In the genomic region with DNA sequence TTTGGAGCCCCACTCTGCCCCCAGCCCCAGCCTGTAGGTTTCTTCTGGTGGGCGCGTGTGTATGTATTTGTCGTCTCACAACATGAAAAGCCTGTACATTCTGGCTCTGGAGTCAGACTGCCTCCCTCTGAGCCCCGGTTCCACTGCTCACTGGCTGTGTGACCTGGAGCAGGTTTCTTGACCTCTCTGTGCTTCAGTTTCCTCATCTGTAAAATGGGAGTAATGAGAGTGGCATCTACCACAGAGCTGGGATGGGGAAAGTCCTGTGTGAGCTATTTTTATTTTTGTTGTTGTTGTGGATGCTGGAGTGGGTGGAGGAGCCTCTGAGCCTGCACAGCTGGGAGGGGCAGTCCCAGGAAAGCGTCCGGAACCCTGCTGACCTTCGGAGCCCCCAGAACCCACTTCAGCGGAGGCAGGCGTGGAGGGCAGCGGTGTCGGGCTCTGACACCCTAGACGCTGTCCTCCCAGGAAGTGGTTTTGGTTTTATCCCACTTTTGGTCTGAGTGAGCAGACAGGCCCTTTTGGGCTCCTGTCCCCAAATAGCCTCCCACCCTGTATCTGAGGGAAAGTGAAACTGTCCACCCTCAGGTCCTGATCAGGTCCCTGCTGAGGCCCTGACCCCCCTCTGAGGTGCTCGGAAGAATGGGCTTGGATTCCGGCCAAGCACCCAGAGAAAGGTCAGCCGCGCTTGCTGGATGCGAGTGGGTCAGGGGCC, we compare ENCODE assay signal across 14 cellular contexts.
A peak's percentile ranks its signal among the peaks of the same experiment; 100 is the strongest.
DNase-seq lines count a peak whose midpoint lies in the region; ATAC-seq, FAIRE-seq and TF ChIP-seq lines count a peak whose summit lies in the region.
"Had no signal": no experiment of that assay in that cellular context is flagged by ENCODE, and none has a peak within 500 bp of the region (broad histone marks: within the 10 kb centered on the region; RNA-seq: fewer than 3 reads in every experiment).

No MANE protein-coding gene starts in this region.

- H4K20me1 ChIP-seq in hepatocyte (ENCODE audit: insufficient read depth, poor library complexity, severe bottlenecking) = no peaks in the 10 kb centered on the region

- H3K14ac ChIP-seq in mesenchymal stem cell (ENCODE audit: low read length in 2 of 2) = peak overlapping the region in 1 of 2 experiments; percentile 44

- DNase-seq in GM18507 (ENCODE audit: extremely low spot score, insufficient read length, low read depth) (no peak), Panc1 (ENCODE audit: low read depth, low spot score) (no peak), mesenchymal stem cell (no peak), NCI-H345 (lab: John Stamatoyannopoulos, UW) (no peak), hepatocyte (ENCODE audit: low spot score) (no peak)
- DNase-seq in stimulated activated CD4-positive, alpha-beta T cell treated with anti-CD3 and anti-CD28 coated beads, Interleukin-2, amount 100 ng/mL, for 24 hours = no peak
- DNase-seq: activated CD4-positive, alpha-beta T cell treated with anti-CD3 and anti-CD28 coated beads, Interleukin-2, amount 50 U/mL, for 1 hour; activated naive CD4-positive, alpha-beta T cell treated with Interleukin-2 at 50 U/mL for 16 hours; central memory CD4-positive, alpha-beta T cell; NCI-H1694; stimulated activated CD4-positive, alpha-beta T cell treated with anti-CD3 and anti-CD28 coated beads, Interleukin-4, amount 100 ng/mL, for 1 hour; stomach had no signal

- peak overlapping the region; percentile 15 to 76 for H3K4ac ChIP-seq in mesenchymal stem cell (ENCODE audit: low read depth in 1 of 2, low read length in 2 of 2)

- H3K79me1 ChIP-seq in mesenchymal stem cell (replicated peaks; ENCODE audit: low read length, poor library complexity, severe bottlenecking) = no peaks in the 10 kb centered on the region

- H2BK12ac ChIP-seq in mesenchymal stem cell (ENCODE audit: low read length in 2 of 2) = peak overlapping the region; percentile 45 to 78

- no peaks in the 10 kb centered on the region for H3K9me2 ChIP-seq in hepatocyte (replicated peaks; ENCODE audit: insufficient read depth)

- peak overlapping the region; percentile 52 to 55 for H3K18ac ChIP-seq in mesenchymal stem cell (ENCODE audit: low read depth in 1 of 2, low read length in 2 of 2)

- peak overlapping the region in 1 of 2 experiments; percentile 77 for H3K23ac ChIP-seq in mesenchymal stem cell (ENCODE audit: low read length in 2 of 2)

- H3K36me3 ChIP-seq in Panc1 (ENCODE audit: control insufficient read depth, insufficient read depth, low read length) (no peaks in the 10 kb centered on the region), mesenchymal stem cell (ENCODE audit: control insufficient read depth in 1 of 2, insufficient read depth in 2 of 2, low read depth in 1 of 2, low read length in 2 of 2) (no peaks in the 10 kb centered on the region), hepatocyte (replicated peaks; ENCODE audit: insufficient read depth, low read depth) (no peaks in the 10 kb centered on the region)
- H3K36me3 ChIP-seq: stomach had no signal

- no peak overlapping the region for H3K9ac ChIP-seq in mesenchymal stem cell (ENCODE audit: low read length)

- in situ Hi-C loops in Panc1 (cut with HindIII; ENCODE audit: low pct_unique_long_range_greater_than_20kb, low sequenced_read_pairs) = no loop called here

- no peaks in the 10 kb centered on the region for H3K79me2 ChIP-seq in hepatocyte

- H2AFZ ChIP-seq in mesenchymal stem cell (ENCODE audit: low read depth, low read length) (no peak overlapping the region), hepatocyte (no peak overlapping the region)

- H3K4me2 ChIP-seq in mesenchymal stem cell (ENCODE audit: low read length, poor library complexity, severe bottlenecking) (no peak overlapping the region), hepatocyte (no peak overlapping the region)

- intact Hi-C loops in Panc1 (cut with micrococcal nuclease; ENCODE audit: unreplicated experiment) = no loop called here

- BruUV-seq in Panc1 (replicated peaks; lab: Mats Ljungman, UMichigan) = no TSS peak

- POLR2A ChIA-PET in Panc1 (lab: Charles Lee) = no interaction called here

- peak overlapping the region; percentile 37 for H2BK15ac ChIP-seq in mesenchymal stem cell (ENCODE audit: low read depth, poor library complexity, severe bottlenecking)

- peak overlapping the region; percentile 77 for H2AK5ac ChIP-seq in mesenchymal stem cell (ENCODE audit: low read length, severe bottlenecking)

- peak overlapping the region; percentile 77 for H2BK120ac ChIP-seq in mesenchymal stem cell (ENCODE audit: low read depth, low read length)

- TF ChIP-seq CTCF in Panc1 (IDR thresholded peaks at IDR 0.05) = no peak
- TF ChIP-seq CTCF in hepatocyte (IDR thresholded peaks at IDR 0.05; ENCODE audit: poor library complexity) = no peak

- H2BK5ac ChIP-seq in mesenchymal stem cell (ENCODE audit: low read depth, low read length, poor library complexity, severe bottlenecking) = no peak overlapping the region

- CTCF ChIA-PET in Panc1 (lab: Charles Lee) = no interaction called here

- H3K9me3 ChIP-seq in Panc1 (ENCODE audit: control insufficient read depth, insufficient read depth, low read depth, low read length) (no peaks in the 10 kb centered on the region), mesenchymal stem cell (ENCODE audit: control insufficient read depth, low read length) (no peaks in the 10 kb centered on the region), hepatocyte (ENCODE audit: low read depth) (no peaks in the 10 kb centered on the region)
- H3K9me3 ChIP-seq: stomach had no signal

- H4K91ac ChIP-seq in mesenchymal stem cell (ENCODE audit: low read length) = peak overlapping the region; percentile 92

- H3K4me1 ChIP-seq in Panc1 (ENCODE audit: control insufficient read depth, insufficient read depth, low read length) = peaks cover 16% of the 10 kb centered on the region; the same call in 1 of the 2 replicates
- H3K4me1 ChIP-seq in mesenchymal stem cell (ENCODE audit: control insufficient read depth, insufficient read depth, low read depth, low read length) = peaks cover 17% of the 10 kb centered on the region
- H3K4me1 ChIP-seq in hepatocyte (ENCODE audit: insufficient read depth) = peaks cover 6% of the 10 kb centered on the region

- no peak overlapping the region for H3K4me3 ChIP-seq in Panc1 (ENCODE audit: low read depth in 2 of 2, low read length in 2 of 2)
- no peak overlapping the region for H3K4me3 ChIP-seq in mesenchymal stem cell (ENCODE audit: insufficient read depth in 1 of 2, low read depth in 1 of 2, low read length in 2 of 2)
- no peak overlapping the region for H3K4me3 ChIP-seq in hepatocyte
- H3K4me3 ChIP-seq: stomach had no signal

- H4K8ac ChIP-seq in mesenchymal stem cell (ENCODE audit: low read length) = peak overlapping the region; percentile 73

- peak; percentile 73 for FAIRE-seq in GM18507 (lab: Jason Lieb, UNC)

- 84% methylated on average over 17 of the region's 17 CpGs for WGBS in mesenchymal stem cell
- 81% methylated on average over 17 of the region's 17 CpGs for WGBS in hepatocyte (ENCODE audit: low lambda C conversion rate, missing lambda C conversion rate)

- ATAC-seq in GM21786 (IDR thresholded peaks at IDR 0.05; ENCODE audit: unreplicated experiment) = peak; percentile 57
- ATAC-seq in Panc1 = no peak
- ATAC-seq in GM19452 (IDR thresholded peaks at IDR 0.05; ENCODE audit: unreplicated experiment) = no peak

- H3K27ac ChIP-seq in Panc1 (ENCODE audit: low read length) (peak overlapping the region; percentile 68; the same call in 1 of the 2 replicates), mesenchymal stem cell (ENCODE audit: low read length, poor library complexity, severe bottlenecking) (no peak overlapping the region), hepatocyte (no peak overlapping the region)
- H3K27ac ChIP-seq: stomach had no signal

- H3K27me3 ChIP-seq in Panc1 (ENCODE audit: control insufficient read depth, insufficient read depth, low read length) (no peaks in the 10 kb centered on the region), mesenchymal stem cell (ENCODE audit: control insufficient read depth in 1 of 2, insufficient read depth in 1 of 2, low read length in 2 of 2) (no peaks in the 10 kb centered on the region), hepatocyte (no peaks in the 10 kb centered on the region)
- H3K27me3 ChIP-seq: stomach had no signal
